In genomic region chr3:18494251-18494650, GRCh38 we compare ENCODE assay signal across 34 cellular contexts.
A peak's percentile ranks its signal among the peaks of the same experiment; 100 is the strongest.
DNase-seq lines count a peak whose midpoint lies in the region; ATAC-seq and TF ChIP-seq lines count a peak whose summit lies in the region.
"Had no signal": no experiment of that assay in that cellular context is flagged by ENCODE, and none has a peak within 500 bp of the region (broad histone marks: within the 10 kb centered on the region; RNA-seq: fewer than 3 reads in every experiment).

No MANE protein-coding gene starts in this region.

- H3K9me3 Mint-ChIP-seq in GM23338 (no peaks in the 10 kb centered on the region), H9 (no peaks in the 10 kb centered on the region)
- H3K9me3 Mint-ChIP-seq in CD4-positive, alpha-beta T cell: no peaks in the 10 kb centered on the region
- H3K9me3 Mint-ChIP-seq: CD8-positive, alpha-beta memory T cell; CD8-positive, alpha-beta T cell had no signal

- H2BK120ac ChIP-seq in H9 (ENCODE audit: low read depth, low read length, poor library complexity, severe bottlenecking) (no peak overlapping the region), mesendoderm (ENCODE audit: low read depth, low read length) (no peak overlapping the region)

- WGBS in SK-N-SH (ENCODE audit: low lambda C conversion rate): 52% methylated on average over 1 of the region's 1 CpG
- no CpG with 5 or more reads among the region's 1 CpG for WGBS in H9 (ENCODE audit: extremely low coverage, insufficient read length, low lambda C conversion rate)
- no CpG with 5 or more reads among the region's 1 CpG for WGBS in mesendoderm (ENCODE audit: extremely low coverage, insufficient coverage, low lambda C conversion rate)

- no peak overlapping the region for H3K4me2 ChIP-seq in SK-N-SH
- no peak overlapping the region for H3K4me2 ChIP-seq in GM23338
- H3K4me2 ChIP-seq in H9 (ENCODE audit: insufficient read depth, insufficient read length, low read length): no peak overlapping the region
- H3K4me2 ChIP-seq in mesendoderm (ENCODE audit: low read length): no peak overlapping the region
- H3K4me2 ChIP-seq: A549; BLaER1; BLaER1 treated with 17β-estradiol and CSF1 and Interleukin-3, amounts not matched to agents 10 nM and 100 nM had no signal

- H3F3A ChIP-seq in SK-N-SH (replicated peaks; ENCODE audit: insufficient read depth) (no peaks in the 10 kb centered on the region), GM23338 (replicated peaks; ENCODE audit: low read depth) (no peaks in the 10 kb centered on the region)

- H4K20me1 ChIP-seq in SK-N-SH (ENCODE audit: insufficient read depth) (no peaks in the 10 kb centered on the region), GM23338 (replicated peaks; ENCODE audit: insufficient read depth) (no peaks in the 10 kb centered on the region), H9 (ENCODE audit: control insufficient read depth, insufficient read depth, insufficient read length) (no peaks in the 10 kb centered on the region)
- H4K20me1 ChIP-seq: BLaER1; BLaER1 treated with 17β-estradiol and CSF1 and Interleukin-3, amounts not matched to agents 10 nM and 100 nM had no signal

- no peaks in the 10 kb centered on the region for H3K36me3 Mint-ChIP-seq in GM23338 (ENCODE audit: low read depth)
- no peaks in the 10 kb centered on the region for H3K36me3 Mint-ChIP-seq in H9 (ENCODE audit: insufficient read depth in 1 of 3, low read depth in 3 of 3)
- peaks cover 14% of the 10 kb centered on the region for H3K36me3 Mint-ChIP-seq in CD4-positive, alpha-beta T cell (ENCODE audit: low read depth)
- H3K36me3 Mint-ChIP-seq: CD14-positive monocyte; CD4-positive, CD25-positive, alpha-beta regulatory T cell had no signal

- POLR2A ChIA-PET in SK-N-SH (lab: Yijun Ruan, JAX): no interaction called here
- POLR2A ChIA-PET in CD4-positive, alpha-beta T cell (lab: Charles Lee): no interaction called here

- H2BK5ac ChIP-seq in H9 (ENCODE audit: insufficient read length, low read length) (no peak overlapping the region), mesendoderm (ENCODE audit: low read length) (no peak overlapping the region)

- no peak overlapping the region for H3K23ac ChIP-seq in H9 (ENCODE audit: insufficient read length, low read depth, low read length)
- no peak overlapping the region for H3K23ac ChIP-seq in mesendoderm (ENCODE audit: low read length)

- H3K27me3 Mint-ChIP-seq in GM23338 (ENCODE audit: insufficient read depth, low read depth, poor library complexity) (no peaks in the 10 kb centered on the region), H9 (ENCODE audit: low read depth) (no peaks in the 10 kb centered on the region)
- H3K27me3 Mint-ChIP-seq in CD4-positive, alpha-beta T cell: no peaks in the 10 kb centered on the region
- H3K27me3 Mint-ChIP-seq: B cell; CD4-positive, alpha-beta memory T cell; CD4-positive, CD25-positive, alpha-beta regulatory T cell had no signal

- H3K36me3 ChIP-seq in SK-N-SH (replicated peaks in 1 of 2; ENCODE audit: control insufficient read depth in 1 of 2, insufficient read depth in 2 of 2, low read length in 1 of 2) (no peaks in the 10 kb centered on the region), GM23338 (ENCODE audit: insufficient read depth) (no peaks in the 10 kb centered on the region), mesendoderm (ENCODE audit: control insufficient read depth, insufficient read depth, low read length) (no peaks in the 10 kb centered on the region)
- H3K36me3 ChIP-seq: BE2C; BLaER1; BLaER1 treated with 17β-estradiol and CSF1 and Interleukin-3, amounts not matched to agents 10 nM and 100 nM had no signal

- H3K27ac Mint-ChIP-seq in GM23338 (0 out of 2 replicates have a peak overlapping the region, but pooled peaks have one; percentile 6), H9 (no peak overlapping the region)
- H3K27ac Mint-ChIP-seq in CD4-positive, alpha-beta T cell: no peak overlapping the region
- H3K27ac Mint-ChIP-seq: B cell; CD14-positive monocyte; CD4-positive, alpha-beta memory T cell; CD4-positive, CD25-positive, alpha-beta regulatory T cell; CD8-positive, alpha-beta memory T cell; CD8-positive, alpha-beta T cell had no signal

- peak overlapping the region; percentile 84 for H4K5ac ChIP-seq in H9 (ENCODE audit: insufficient read length, low read depth, low read length)
- no peak overlapping the region for H4K5ac ChIP-seq in mesendoderm (ENCODE audit: low read length)

- H3K4me3 ChIP-seq in SK-N-SH (ENCODE audit: low read depth in 2 of 2, low read length in 1 of 2) (no peak overlapping the region), GM23338 (no peak overlapping the region), mesendoderm (ENCODE audit: low read length) (no peak overlapping the region)
- H3K4me3 ChIP-seq: A549; BLaER1; BLaER1 treated with 17β-estradiol and CSF1 and Interleukin-3, amounts not matched to agents 10 nM and 100 nM had no signal

- no peak overlapping the region for H2BK20ac ChIP-seq in H9 (ENCODE audit: low read depth, low read length, poor library complexity, severe bottlenecking)

- H3K9me2 ChIP-seq in SK-N-SH: no peaks in the 10 kb centered on the region
- H3K9me2 ChIP-seq in GM23338 (ENCODE audit: insufficient read depth): no peaks in the 10 kb centered on the region

- CTCF ChIA-PET in SK-N-SH (lab: Yijun Ruan, JAX): no interaction called here
- CTCF ChIA-PET in CD4-positive, alpha-beta T cell (lab: Charles Lee): interaction anchor here (0.9 kb wide), 1 partner anchor 66 kb away, joined by 3 read pairs; no protein-coding TSS in a partner anchor

- no peaks in the 10 kb centered on the region for H3K27me3 ChIP-seq in SK-N-SH (ENCODE audit: insufficient read depth)
- H3K27me3 ChIP-seq in GM23338 (ENCODE audit: insufficient read depth): no peaks in the 10 kb centered on the region
- H3K27me3 ChIP-seq in H9 (ENCODE audit: insufficient read depth, low read length): peaks cover 2% of the 10 kb centered on the region; the same call in 1 of the 2 replicates
- H3K27me3 ChIP-seq in mesendoderm (ENCODE audit: insufficient read depth, low read length, poor library complexity): no peaks in the 10 kb centered on the region
- H3K27me3 ChIP-seq in CD4-positive, alpha-beta T cell (ENCODE audit: control insufficient read depth, insufficient read depth, low read length): no peaks in the 10 kb centered on the region
- H3K27me3 ChIP-seq: BE2C; BLaER1; BLaER1 treated with 17β-estradiol and CSF1 and Interleukin-3, amounts not matched to agents 10 nM and 100 nM had no signal

- H3K9ac ChIP-seq in SK-N-SH: no peak overlapping the region
- no peak overlapping the region for H3K9ac ChIP-seq in H9 (ENCODE audit: extremely low read depth, insufficient read length, low read length)
- H3K9ac ChIP-seq in mesendoderm (ENCODE audit: low read length): no peak overlapping the region
- H3K9ac ChIP-seq: BLaER1; BLaER1 treated with 17β-estradiol and CSF1 and Interleukin-3, amounts not matched to agents 10 nM and 100 nM had no signal

- H3K4me1 ChIP-seq in SK-N-SH (ENCODE audit: control insufficient read depth in 1 of 2, insufficient read depth in 2 of 2, low read depth in 1 of 2, low read length in 1 of 2) (no peaks in the 10 kb centered on the region), GM23338 (ENCODE audit: insufficient read depth) (peaks cover 16% of the 10 kb centered on the region), H9 (ENCODE audit: insufficient read depth, low read length) (no peaks in the 10 kb centered on the region; the same call in 1 of the 2 replicates), mesendoderm (ENCODE audit: control insufficient read depth, low read depth, low read length) (peaks cover under 1% of the 10 kb centered on the region)
- H3K4me1 ChIP-seq: A549, BE2C, Caco-2 had no signal

- H3K27ac ChIP-seq in SK-N-SH (ENCODE audit: low read depth in 2 of 2, low read length in 1 of 2) (no peak overlapping the region), GM23338 (ENCODE audit: low read depth) (no peak overlapping the region), H9 (ENCODE audit: insufficient read length, low read depth, low read length) (no peak overlapping the region), mesendoderm (ENCODE audit: low read depth, low read length) (no peak overlapping the region)
- H3K27ac ChIP-seq in CD4-positive, alpha-beta T cell (ENCODE audit: low read depth, low read length): no peak overlapping the region
- H3K27ac ChIP-seq: 22Rv1; A549; BLaER1; BLaER1 treated with 17β-estradiol and CSF1 and Interleukin-3, amounts not matched to agents 10 nM and 100 nM; C4-2B had no signal

- no peak overlapping the region for H4K8ac ChIP-seq in H9 (replicated peaks; ENCODE audit: insufficient read length, low read depth, low read length)
- no peak overlapping the region for H4K8ac ChIP-seq in mesendoderm (ENCODE audit: low read depth, low read length)

- no peak overlapping the region for H3K18ac ChIP-seq in H9 (ENCODE audit: insufficient read length, low read depth, low read length)
- H3K18ac ChIP-seq in mesendoderm (ENCODE audit: low read length): no peak overlapping the region

- intact Hi-C loops in CD4-positive, alpha-beta T cell (cut with DNase I, micrococcal nuclease): loop anchor here in 1 of 2 experiments (5.0 kb wide), 2 partner anchors 38 to 42 kb away; no protein-coding TSS in a partner anchor

- H3K56ac ChIP-seq in H9 (ENCODE audit: insufficient read length, low read depth, low read length) (no peak overlapping the region), mesendoderm (ENCODE audit: low read length) (no peak overlapping the region)

- ATAC-seq in SK-N-SH treated with all-trans-retinoic acid at 6 μM for 48 hours: no peak
- ATAC-seq in GM23338: no peak
- no peak for ATAC-seq in CD4-positive, alpha-beta T cell (ENCODE audit: poor library complexity)
- ATAC-seq: A549; CD8-positive, alpha-beta T cell had no signal

- no peaks in the 10 kb centered on the region for H3K23me2 ChIP-seq in H9 (ENCODE audit: insufficient read length, low read depth, low read length, poor library complexity, severe bottlenecking)

- no peaks in the 10 kb centered on the region for H3K9me3 ChIP-seq in SK-N-SH
- no peaks in the 10 kb centered on the region for H3K9me3 ChIP-seq in H9 (ENCODE audit: control insufficient read depth, low read depth, low read length)
- no peaks in the 10 kb centered on the region for H3K9me3 ChIP-seq in CD4-positive, alpha-beta T cell (ENCODE audit: control insufficient read depth, low read length)
- H3K9me3 ChIP-seq: A549; BE2C; BLaER1; BLaER1 treated with 17β-estradiol and CSF1 and Interleukin-3, amounts not matched to agents 10 nM and 100 nM; Caco-2 had no signal

- TF ChIP-seq EP300 in SK-N-SH (IDR thresholded peaks at IDR 0.05; ENCODE audit: borderline replicate concordance in 1 of 2, low read depth in 1 of 2, low read length in 1 of 2): no peak

- H3K79me1 ChIP-seq in H9 (ENCODE audit: insufficient read depth, low read depth, low read length, poor library complexity, severe bottlenecking) (no peaks in the 10 kb centered on the region), mesendoderm (ENCODE audit: low read length) (no peaks in the 10 kb centered on the region)

- no peak overlapping the region for H3T11ph ChIP-seq in H9 (ENCODE audit: low read length)

- no peak overlapping the region for H2BK12ac ChIP-seq in H9 (ENCODE audit: insufficient read length, low read depth, low read length)

- H3K79me2 ChIP-seq in SK-N-SH (ENCODE audit: insufficient read depth): no peaks in the 10 kb centered on the region
- no peaks in the 10 kb centered on the region for H3K79me2 ChIP-seq in GM23338 (replicated peaks; ENCODE audit: insufficient read depth)
- no peaks in the 10 kb centered on the region for H3K79me2 ChIP-seq in H9 (ENCODE audit: insufficient read depth, low read length)
- no peaks in the 10 kb centered on the region for H3K79me2 ChIP-seq in mesendoderm (ENCODE audit: control insufficient read depth, insufficient read depth, low read length)

- no peak for TF ChIP-seq RAD21 in SK-N-SH (IDR thresholded peaks at IDR 0.05; ENCODE audit: low read length)

- H2AFZ ChIP-seq in SK-N-SH (ENCODE audit: low read depth) (no peak overlapping the region), GM23338 (no peak overlapping the region), H9 (ENCODE audit: low read length) (no peak overlapping the region)

- H2AK5ac ChIP-seq in H9 (ENCODE audit: insufficient read length, low read length) (no peak overlapping the region), mesendoderm (ENCODE audit: low read length) (no peak overlapping the region)

- H3K4ac ChIP-seq in H9 (ENCODE audit: low read depth, low read length) (no peak overlapping the region), mesendoderm (ENCODE audit: low read depth, low read length) (no peak overlapping the region)

- no peak for DNase-seq in SK-N-SH
- no peak for DNase-seq in GM23338 (ENCODE audit: low spot score)
- DNase-seq in H9: no peak
- DNase-seq in mesendoderm: peak; percentile 80
- DNase-seq in CD4-positive, alpha-beta T cell: no peak
- DNase-seq in NCI-H1105 (lab: John Stamatoyannopoulos, UW): no peak
- DNase-seq in NK-92 treated with Interleukin-12 subunit alpha and Interleukin-12 subunit beta, amount 100 ng/mL, for 24 hours (lab: John Stamatoyannopoulos, UW): no peak
- DNase-seq: 8988T; ACHN; AML-193; BE2C; C1 segment of cervical spinal cord; Caco-2; Calu3; CD4-positive, alpha-beta memory T cell; CD4-positive, CD25-positive, alpha-beta regulatory T cell; CD8-positive, alpha-beta memory T cell; CD8-positive, alpha-beta T cell; COR-L47; DMS 273 treated with DMSO at 0.1 percent for 48 hours; DMS153; DMS53; DMS79; DMS79 treated with DMSO at 0.1 percent for 48 hours; DND-41; EL had no signal

- H4K91ac ChIP-seq in H9 (ENCODE audit: insufficient read length, low read depth, low read length): no peak overlapping the region

- H3K4me1 Mint-ChIP-seq in GM23338 (peaks cover 18% of the 10 kb centered on the region), H9 (peaks cover 8 to 13% of the 10 kb centered on the region in 2 experiments)
- H3K4me1 Mint-ChIP-seq in CD4-positive, alpha-beta T cell (ENCODE audit: low read depth): peaks cover 58% of the 10 kb centered on the region
- H3K4me1 Mint-ChIP-seq: CD14-positive monocyte had no signal

- no peak overlapping the region; the same call in 1 of the 2 replicates for H3K14ac ChIP-seq in H9 (ENCODE audit: insufficient read depth, low read length)

- no peak overlapping the region for H2BK15ac ChIP-seq in H9 (ENCODE audit: low read depth, low read length)
- H2BK15ac ChIP-seq in mesendoderm (replicated peaks; ENCODE audit: low read depth): no peak overlapping the region

- TF ChIP-seq CTCF in SK-N-SH (IDR thresholded peaks at IDR 0.05) (no peak), GM23338 (conservative IDR thresholded peaks at IDR 0.05; ENCODE audit: low read depth in 2 of 2) (no peak), H9 (conservative IDR thresholded peaks at IDR 0.05) (no peak)
- no peak for TF ChIP-seq CTCF in CD4-positive, alpha-beta T cell (IDR thresholded peaks at IDR 0.05)

- H3K4me3 Mint-ChIP-seq in GM23338: no peak overlapping the region
- no peak overlapping the region for H3K4me3 Mint-ChIP-seq in H9
- no peak overlapping the region for H3K4me3 Mint-ChIP-seq in CD4-positive, alpha-beta T cell
- H3K4me3 Mint-ChIP-seq: B cell; CD14-positive monocyte; CD4-positive, alpha-beta memory T cell; CD4-positive, CD25-positive, alpha-beta regulatory T cell; CD8-positive, alpha-beta memory T cell; CD8-positive, alpha-beta T cell had no signal
